ENCODE assay signal across 1 cellular context in the genomic region with DNA sequence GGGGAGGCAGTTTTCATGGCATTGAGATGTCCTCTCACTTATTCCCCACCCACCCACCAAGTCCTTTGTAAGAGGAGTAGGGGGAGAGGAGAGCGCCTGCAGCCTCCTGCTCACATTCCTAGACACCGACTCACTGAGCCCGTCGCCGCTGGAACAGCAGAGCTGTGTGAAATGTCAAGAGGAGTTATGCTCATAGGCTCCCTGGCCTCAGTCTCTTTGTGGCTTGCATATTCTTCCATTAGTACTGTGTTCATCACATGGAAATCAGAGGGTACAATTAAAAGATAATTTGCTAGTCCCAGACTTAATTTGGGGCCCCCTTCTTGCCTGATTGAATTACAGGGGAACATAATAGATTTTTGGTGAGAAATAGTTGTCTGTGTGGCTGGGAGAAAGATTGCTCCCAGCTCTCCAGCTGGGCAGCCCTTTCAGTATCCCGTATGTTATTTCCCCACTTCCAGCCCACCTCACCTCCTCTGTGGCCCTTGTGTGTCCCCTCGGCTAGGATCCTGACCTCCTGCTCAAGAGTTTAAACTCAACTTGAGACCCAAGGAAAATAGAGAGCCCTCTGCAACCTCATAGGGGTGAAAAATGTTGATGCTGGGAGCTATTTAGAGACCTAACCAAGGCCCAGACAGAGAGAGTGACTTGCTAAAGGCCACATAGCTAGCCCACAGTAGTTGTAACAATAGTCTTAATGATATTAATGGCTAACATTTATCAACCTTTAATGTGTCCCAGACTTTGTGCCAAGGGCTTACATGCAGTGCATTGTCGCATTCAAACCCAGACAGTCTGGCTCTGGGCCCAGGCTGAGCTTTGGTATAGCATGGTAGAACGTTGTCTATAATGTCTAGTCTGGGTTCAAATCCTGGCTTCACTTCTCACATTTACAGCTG.
TF ChIP-seq lines count a peak whose summit lies in the region.

No MANE protein-coding gene starts in this region.

TF ChIP-seq in GM23338, 12 proteins besides CTCF, POLR2A, EP300 and RAD21 (continued from another document):
- TF ChIP-seq, protein P1, sequence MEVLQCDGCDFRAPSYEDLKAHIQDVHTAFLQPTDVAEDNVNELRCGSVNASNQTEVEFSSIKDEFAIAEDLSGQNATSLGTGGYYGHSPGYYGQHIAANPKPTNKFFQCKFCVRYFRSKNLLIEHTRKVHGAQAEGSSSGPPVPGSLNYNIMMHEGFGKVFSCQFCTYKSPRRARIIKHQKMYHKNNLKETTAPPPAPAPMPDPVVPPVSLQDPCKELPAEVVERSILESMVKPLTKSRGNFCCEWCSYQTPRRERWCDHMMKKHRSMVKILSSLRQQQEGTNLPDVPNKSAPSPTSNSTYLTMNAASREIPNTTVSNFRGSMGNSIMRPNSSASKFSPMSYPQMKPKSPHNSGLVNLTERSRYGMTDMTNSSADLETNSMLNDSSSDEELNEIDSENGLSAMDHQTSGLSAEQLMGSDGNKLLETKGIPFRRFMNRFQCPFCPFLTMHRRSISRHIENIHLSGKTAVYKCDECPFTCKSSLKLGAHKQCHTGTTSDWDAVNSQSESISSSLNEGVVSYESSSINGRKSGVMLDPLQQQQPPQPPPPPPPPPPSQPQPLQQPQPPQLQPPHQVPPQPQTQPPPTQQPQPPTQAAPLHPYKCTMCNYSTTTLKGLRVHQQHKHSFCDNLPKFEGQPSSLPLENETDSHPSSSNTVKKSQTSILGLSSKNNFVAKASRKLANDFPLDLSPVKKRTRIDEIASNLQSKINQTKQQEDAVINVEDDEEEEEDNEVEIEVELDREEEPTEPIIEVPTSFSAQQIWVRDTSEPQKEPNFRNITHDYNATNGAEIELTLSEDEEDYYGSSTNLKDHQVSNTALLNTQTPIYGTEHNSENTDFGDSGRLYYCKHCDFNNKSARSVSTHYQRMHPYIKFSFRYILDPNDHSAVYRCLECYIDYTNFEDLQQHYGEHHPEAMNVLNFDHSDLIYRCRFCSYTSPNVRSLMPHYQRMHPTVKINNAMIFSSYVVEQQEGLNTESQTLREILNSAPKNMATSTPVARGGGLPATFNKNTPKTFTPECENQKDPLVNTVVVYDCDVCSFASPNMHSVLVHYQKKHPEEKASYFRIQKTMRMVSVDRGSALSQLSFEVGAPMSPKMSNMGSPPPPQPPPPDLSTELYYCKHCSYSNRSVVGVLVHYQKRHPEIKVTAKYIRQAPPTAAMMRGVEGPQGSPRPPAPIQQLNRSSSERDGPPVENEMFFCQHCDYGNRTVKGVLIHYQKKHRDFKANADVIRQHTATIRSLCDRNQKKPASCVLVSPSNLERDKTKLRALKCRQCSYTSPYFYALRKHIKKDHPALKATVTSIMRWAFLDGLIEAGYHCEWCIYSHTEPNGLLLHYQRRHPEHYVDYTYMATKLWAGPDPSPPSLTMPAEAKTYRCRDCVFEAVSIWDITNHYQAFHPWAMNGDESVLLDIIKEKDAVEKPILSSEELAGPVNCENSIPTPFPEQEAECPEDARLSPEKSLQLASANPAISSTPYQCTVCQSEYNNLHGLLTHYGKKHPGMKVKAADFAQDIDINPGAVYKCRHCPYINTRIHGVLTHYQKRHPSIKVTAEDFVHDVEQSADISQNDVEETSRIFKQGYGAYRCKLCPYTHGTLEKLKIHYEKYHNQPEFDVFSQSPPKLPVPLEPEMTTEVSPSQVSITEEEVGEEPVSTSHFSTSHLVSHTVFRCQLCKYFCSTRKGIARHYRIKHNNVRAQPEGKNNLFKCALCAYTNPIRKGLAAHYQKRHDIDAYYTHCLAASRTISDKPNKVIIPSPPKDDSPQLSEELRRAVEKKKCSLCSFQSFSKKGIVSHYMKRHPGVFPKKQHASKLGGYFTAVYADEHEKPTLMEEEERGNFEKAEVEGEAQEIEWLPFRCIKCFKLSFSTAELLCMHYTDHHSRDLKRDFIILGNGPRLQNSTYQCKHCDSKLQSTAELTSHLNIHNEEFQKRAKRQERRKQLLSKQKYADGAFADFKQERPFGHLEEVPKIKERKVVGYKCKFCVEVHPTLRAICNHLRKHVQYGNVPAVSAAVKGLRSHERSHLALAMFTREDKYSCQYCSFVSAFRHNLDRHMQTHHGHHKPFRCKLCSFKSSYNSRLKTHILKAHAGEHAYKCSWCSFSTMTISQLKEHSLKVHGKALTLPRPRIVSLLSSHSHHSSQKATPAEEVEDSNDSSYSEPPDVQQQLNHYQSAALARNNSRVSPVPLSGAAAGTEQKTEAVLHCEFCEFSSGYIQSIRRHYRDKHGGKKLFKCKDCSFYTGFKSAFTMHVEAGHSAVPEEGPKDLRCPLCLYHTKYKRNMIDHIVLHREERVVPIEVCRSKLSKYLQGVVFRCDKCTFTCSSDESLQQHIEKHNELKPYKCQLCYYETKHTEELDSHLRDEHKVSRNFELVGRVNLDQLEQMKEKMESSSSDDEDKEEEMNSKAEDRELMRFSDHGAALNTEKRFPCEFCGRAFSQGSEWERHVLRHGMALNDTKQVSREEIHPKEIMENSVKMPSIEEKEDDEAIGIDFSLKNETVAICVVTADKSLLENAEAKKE (CRISPR knock-in tag; IDR thresholded peaks at IDR 0.05): no peak
- TF ChIP-seq NANOG (IDR thresholded peaks at IDR 0.05; ENCODE audit: borderline replicate concordance): no peak
- TF ChIP-seq POLR2AphosphoS5 (IDR thresholded peaks at IDR 0.05; ENCODE audit: low read depth): no peak
- TF ChIP-seq EZH2 (IDR thresholded peaks at IDR 0.05; ENCODE audit: low read depth, unreplicated experiment): no peak
- TF ChIP-seq, protein P2, sequence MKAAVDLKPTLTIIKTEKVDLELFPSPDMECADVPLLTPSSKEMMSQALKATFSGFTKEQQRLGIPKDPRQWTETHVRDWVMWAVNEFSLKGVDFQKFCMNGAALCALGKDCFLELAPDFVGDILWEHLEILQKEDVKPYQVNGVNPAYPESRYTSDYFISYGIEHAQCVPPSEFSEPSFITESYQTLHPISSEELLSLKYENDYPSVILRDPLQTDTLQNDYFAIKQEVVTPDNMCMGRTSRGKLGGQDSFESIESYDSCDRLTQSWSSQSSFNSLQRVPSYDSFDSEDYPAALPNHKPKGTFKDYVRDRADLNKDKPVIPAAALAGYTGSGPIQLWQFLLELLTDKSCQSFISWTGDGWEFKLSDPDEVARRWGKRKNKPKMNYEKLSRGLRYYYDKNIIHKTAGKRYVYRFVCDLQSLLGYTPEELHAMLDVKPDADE (IDR thresholded peaks at IDR 0.05): no peak
- TF ChIP-seq JUNB (IDR thresholded peaks at IDR 0.05; ENCODE audit: unreplicated experiment): no peak
- no peak for TF ChIP-seq STAT1 (IDR thresholded peaks at IDR 0.05; ENCODE audit: unreplicated experiment)
- no peak for TF ChIP-seq ZNF331 (CRISPR knock-in tag; IDR thresholded peaks at IDR 0.05; ENCODE audit: low read depth)
